Comparison of ENCODE assay signal across 12 cellular contexts in the genomic region with DNA sequence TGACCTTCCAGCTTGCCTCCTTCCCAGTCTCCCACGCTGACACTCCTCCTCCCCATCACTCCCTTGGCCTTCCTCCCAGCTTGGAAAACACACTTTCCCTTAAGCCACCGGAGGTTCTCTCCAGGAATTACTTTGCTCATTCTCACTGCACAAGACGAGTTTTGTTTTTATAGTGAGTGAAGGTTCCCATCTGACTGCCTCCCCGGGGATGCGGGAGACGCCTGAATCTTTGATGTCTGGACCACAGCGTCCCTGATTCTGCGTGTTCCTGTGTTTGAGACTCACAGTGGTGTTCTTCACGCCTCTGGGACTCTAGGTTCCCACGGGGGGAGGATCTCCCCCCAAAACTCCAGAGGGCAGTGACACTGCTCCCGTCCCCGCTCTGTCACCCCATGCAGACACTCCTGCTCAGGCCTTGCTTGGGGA. TPM values are rescaled to one million over a fixed set of nuclear protein-coding genes. Genes with fewer than 3 reads are reported as not detected.
DNase-seq lines count a peak whose midpoint lies in the region; ATAC-seq and TF ChIP-seq lines count a peak whose summit lies in the region.
"Had no signal": no experiment of that assay in that cellular context is flagged by ENCODE, and none has a peak within 500 bp of the region (broad histone marks: within the 10 kb centered on the region; RNA-seq: fewer than 3 reads in every experiment).

No MANE protein-coding gene starts in this region.

- H3K4me3 ChIP-seq in GM23248 (no peak overlapping the region), body of pancreas (no peak overlapping the region), sigmoid colon (no peak overlapping the region)

- H4K20me1 ChIP-seq in GM23248 (ENCODE audit: insufficient read depth) = no peaks in the 10 kb centered on the region

- H3K4me1 ChIP-seq in GM23248 (ENCODE audit: insufficient read depth) (no peaks in the 10 kb centered on the region), body of pancreas (peaks cover 10% of the 10 kb centered on the region), sigmoid colon (peaks cover 0 to 12% (median 5%) of the 10 kb centered on the region in 4 donors)

- H3K36me3 ChIP-seq in GM23248 (ENCODE audit: low read depth) (no peaks in the 10 kb centered on the region), body of pancreas (replicated peaks in 1 of 2; ENCODE audit: insufficient read depth in 1 of 2, low read depth in 2 of 2) (no peaks in the 10 kb centered on the region), sigmoid colon (no peaks in the 10 kb centered on the region)
- H3K36me3 ChIP-seq: WERI-Rb-1 had no signal

- H3K9me3 ChIP-seq in GM23248 (ENCODE audit: low read depth) = no peaks in the 10 kb centered on the region
- no peaks in the 10 kb centered on the region for H3K9me3 ChIP-seq in body of pancreas
- no peaks in the 10 kb centered on the region for H3K9me3 ChIP-seq in sigmoid colon

- 2% methylated on average over 12 of the region's 12 CpGs for WGBS in GM23248 (ENCODE audit: low coverage in 1 of 2, low lambda C conversion rate in 2 of 2, missing lambda C conversion rate in 2 of 2), 2 experiments
- WGBS in body of pancreas, 2 donors = 56 to 66% methylated on average over 12 of the region's 12 CpGs
- WGBS in sigmoid colon, 2 donors = 72 to 82% methylated on average over 12 of the region's 12 CpGs

- in situ Hi-C loops in GM23248 (cut with MboI) = no loop called here

- H3K27me3 ChIP-seq in GM23248 (replicated peaks; ENCODE audit: insufficient read depth) (peaks cover 32% of the 10 kb centered on the region), body of pancreas (peaks cover 0 to 9% of the 10 kb centered on the region in 2 donors), sigmoid colon (peaks cover 0 to 27% (median 0%) of the 10 kb centered on the region in 3 donors)

- H3K79me2 ChIP-seq in GM23248 (ENCODE audit: insufficient read depth) = no peaks in the 10 kb centered on the region

- peak in 1 of 4 donors; percentile 26 for TF ChIP-seq EP300 in sigmoid colon (IDR thresholded peaks at IDR 0.05)

- intact Hi-C loops in body of pancreas (cut with DNase I) = no loop called here
- intact Hi-C loops in sigmoid colon (cut with DNase I) = loop anchor here (5.0 kb wide), 1 partner anchor 64 kb away; a partner anchor contains a TSS

- H3K27ac ChIP-seq in GM23248 (no peak overlapping the region), body of pancreas (no peak overlapping the region), sigmoid colon (peak overlapping the region; percentile 62 to 64 (median 64))

- no peak overlapping the region for H3K4me2 ChIP-seq in GM23248 (ENCODE audit: unreplicated experiment)

- no peaks in the 10 kb centered on the region for H3F3A ChIP-seq in GM23248 (ENCODE audit: insufficient read depth)

- H3K9ac ChIP-seq in GM23248 = no peak overlapping the region

- TF ChIP-seq POLR2A in body of pancreas (IDR thresholded peaks at IDR 0.05) (no peak), sigmoid colon (IDR thresholded peaks at IDR 0.05) (no peak)

- no peak overlapping the region for H2AFZ ChIP-seq in GM23248

- DNase-seq in GM23248 (peak; percentile 11), body of pancreas (peak in 1 of 4 donors; percentile 16), hypothalamus (lab: John Stamatoyannopoulos, UW) (peak in 33 of 51 donors; percentile 14 to 78 (median 61)), sigmoid colon (peak; percentile 78), iPS-NIHi7 (ENCODE audit: extremely low spot score) (no peak), left lobe of liver (ENCODE audit: low spot score) (no peak), OCI-M2 (lab: John Stamatoyannopoulos, UW; ENCODE audit: unreplicated experiment) (no peak)
- DNase-seq: NCI-H446; SHP77; stimulated activated CD4-positive, alpha-beta T cell treated with anti-CD3 and anti-CD28 coated beads, Interleukin-2, amount 100 ng/mL, for 24 hours; WERI-Rb-1 had no signal

- H3K9me2 ChIP-seq in GM23248 (ENCODE audit: insufficient read depth) = no peaks in the 10 kb centered on the region

- ATAC-seq in body of pancreas (peak; percentile 25), GM18502 (IDR thresholded peaks at IDR 0.05; ENCODE audit: poor library complexity, unreplicated experiment) (no peak), left lobe of liver (no peak)

- TF ChIP-seq CTCF in body of pancreas (IDR thresholded peaks at IDR 0.05) (no peak), sigmoid colon (IDR thresholded peaks at IDR 0.05) (no peak)

RNA-seq across cellular contexts. Expression of a gene that starts 2.0 kb away (rescaled TPM):
- not detected in 2 replicates for total RNA-seq in GM23248 (2014; rRNA removed; shearing (Covaris generic))
- polyA plus RNA-seq in GM23248 (2016; fragmentation: Nextera tagmentation; extraction: Ambion mirVana) (not detected in 2 replicates), sigmoid colon (under 1 TPM in 1 of 3 donors, not detected in 2; 0.10 TPM)
- total RNA-seq in body of pancreas (not detected), sigmoid colon (not detected), left lobe of liver (not detected)

RNA-seq across cellular contexts. Expression of a gene that starts 50.0 kb away (rescaled TPM):
- total RNA-seq in GM23248 (2014; rRNA removed; shearing (Covaris generic)) = not detected in 2 replicates
- polyA plus RNA-seq in GM23248 (2016; fragmentation: Nextera tagmentation; extraction: Ambion mirVana) = not detected in 2 replicates
- 1 to 10 TPM; 2.3 to 3.3 TPM for total RNA-seq in body of pancreas
- 1 to 10 TPM in 1 of 4 donors, under 1 TPM in 2, not detected in 1; 0.36 to 1.7 (median 0.68) TPM for total RNA-seq in sigmoid colon
- 1 to 10 TPM in 1 of 3 donors, under 1 TPM in 2; 0.60 to 3.3 (median 0.92) TPM for polyA plus RNA-seq in sigmoid colon
- 0.58 TPM for total RNA-seq in left lobe of liver

Comparison
In these comparisons a context has a peak if more than half of its experiments do, and no peak if none do; other contexts are left out.
1. DNase-seq: peak in GM23248 (single experiment), hypothalamus (33 of 51) and sigmoid colon (single experiment); none in iPS-NIHi7 (single experiment), left lobe of liver (single experiment) and OCI-M2 (single experiment).
2. H3K27ac ChIP-seq: peak in sigmoid colon (4 of 4); none in GM23248 (single experiment) and body of pancreas (0 of 4).